Comparison of ENCODE assay signal across 1 cellular context in genomic region chr3:186616299-186616617, GRCh38.
TF ChIP-seq lines count a peak whose summit lies in the region.

No MANE protein-coding gene starts in this region.

TF ChIP-seq in HepG2, 621 proteins besides CTCF, POLR2A, EP300 and RAD21 (continued from another document and continues in another):
- TF ChIP-seq ZNF281 (CRISPR knock-in tag; IDR thresholded peaks at IDR 0.05; ENCODE audit: borderline replicate concordance) (no peak), HCFC1 (IDR thresholded peaks at IDR 0.05; ENCODE audit: low read depth, low read length) (no peak), SPEN (CRISPR knock-in tag; IDR thresholded peaks at IDR 0.05; ENCODE audit: low read depth) (no peak), KLF9 (CRISPR knock-in tag; IDR thresholded peaks at IDR 0.05; ENCODE audit: low read depth) (no peak), FOXJ3 (CRISPR knock-in tag; IDR thresholded peaks at IDR 0.05; ENCODE audit: borderline replicate concordance) (no peak), ZNF275 (CRISPR knock-in tag; IDR thresholded peaks at IDR 0.05; ENCODE audit: borderline replicate concordance) (no peak), ZNF589 (CRISPR knock-in tag; conservative IDR thresholded peaks at IDR 0.05) (no peak), ZFX (CRISPR knock-in tag; IDR thresholded peaks at IDR 0.05; ENCODE audit: low read depth) (0 out of 2 replicates have a peak, but pooled peaks have one; percentile 1), ZFY (CRISPR knock-in tag; IDR thresholded peaks at IDR 0.05) (no peak), MED13 (CRISPR knock-in tag; IDR thresholded peaks at IDR 0.05) (no peak), ZNF816 (CRISPR knock-in tag; IDR thresholded peaks at IDR 0.05; ENCODE audit: borderline replicate concordance) (peak; percentile 58; the same call in 1 of the 2 replicates), SAFB2 (CRISPR knock-in tag; IDR thresholded peaks at IDR 0.05; ENCODE audit: borderline replicate concordance, low read depth) (no peak), XBP1 (CRISPR knock-in tag; IDR thresholded peaks at IDR 0.05) (no peak), PHF21A (CRISPR knock-in tag; IDR thresholded peaks at IDR 0.05) (no peak), ARID2 (CRISPR knock-in tag; IDR thresholded peaks at IDR 0.05; ENCODE audit: borderline replicate concordance) (0 out of 2 replicates have a peak, but pooled peaks have one; percentile 31), ZBTB37 (CRISPR knock-in tag; IDR thresholded peaks at IDR 0.05) (no peak), RXRA (CRISPR knock-in tag; IDR thresholded peaks at IDR 0.05) (no peak), ZBTB43 (CRISPR knock-in tag; conservative IDR thresholded peaks at IDR 0.05) (no peak), POLR2G (IDR thresholded peaks at IDR 0.05; ENCODE audit: low read depth, low read length) (peak; percentile 7; the same call in 1 of the 2 replicates), ZNF556 (CRISPR knock-in tag; IDR thresholded peaks at IDR 0.05; ENCODE audit: borderline replicate concordance) (no peak), ZMYM4 (CRISPR knock-in tag; IDR thresholded peaks at IDR 0.05) (no peak), ZNF143 (CRISPR knock-in tag; IDR thresholded peaks at IDR 0.05) (no peak), ZNF747 (CRISPR knock-in tag; IDR thresholded peaks at IDR 0.05; ENCODE audit: borderline replicate concordance) (no peak), JUNB (CRISPR knock-in tag; IDR thresholded peaks at IDR 0.05; ENCODE audit: borderline replicate concordance) (no peak), NKX3-1 (CRISPR knock-in tag; IDR thresholded peaks at IDR 0.05) (0 out of 2 replicates have a peak, but pooled peaks have one; percentile 4), ZNF12 (CRISPR knock-in tag; IDR thresholded peaks at IDR 0.05) (no peak), ZNF850 (CRISPR knock-in tag; conservative IDR thresholded peaks at IDR 0.05) (no peak), KAT2B (IDR thresholded peaks at IDR 0.05; ENCODE audit: borderline replicate concordance, low read depth, low read length) (no peak), ZNF350 (CRISPR knock-in tag; IDR thresholded peaks at IDR 0.05; ENCODE audit: borderline replicate concordance, low read depth) (no peak), ATF7-NPFF (CRISPR knock-in tag; IDR thresholded peaks at IDR 0.05; ENCODE audit: low read depth) (no peak), CEBPZ (IDR thresholded peaks at IDR 0.05; ENCODE audit: low read length) (no peak), CREM (IDR thresholded peaks at IDR 0.05) (no peak), CREM (CRISPR knock-in tag; IDR thresholded peaks at IDR 0.05) (no peak), ZNF781 (CRISPR knock-in tag; IDR thresholded peaks at IDR 0.05; ENCODE audit: borderline replicate concordance, not compliant biosample characterization) (no peak), ZKSCAN8 (CRISPR knock-in tag; IDR thresholded peaks at IDR 0.05; ENCODE audit: borderline replicate concordance) (no peak), ZMYM3 (CRISPR knock-in tag; IDR thresholded peaks at IDR 0.05) (no peak), ZBTB20 (CRISPR knock-in tag; IDR thresholded peaks at IDR 0.05; ENCODE audit: borderline replicate concordance, low read depth) (no peak), ZNF572 (CRISPR knock-in tag; IDR thresholded peaks at IDR 0.05) (no peak), ARID5B (CRISPR knock-in tag; IDR thresholded peaks at IDR 0.05) (no peak), HNF1B (CRISPR knock-in tag; IDR thresholded peaks at IDR 0.05) (no peak), KLF16 (CRISPR knock-in tag; IDR thresholded peaks at IDR 0.05) (no peak), RARG (CRISPR knock-in tag; IDR thresholded peaks at IDR 0.05; ENCODE audit: low read depth) (no peak; the same call in 1 of the 2 replicates), MAFK (conservative IDR thresholded peaks at IDR 0.05 in 1 of 2, IDR thresholded peaks at IDR 0.05 in 1 of 2; ENCODE audit: low read length in 2 of 2) (no peak), HMGXB4 (CRISPR knock-in tag; IDR thresholded peaks at IDR 0.05; ENCODE audit: borderline replicate concordance in 1 of 2, low read depth in 1 of 2) (no peak), ZNF616 (CRISPR knock-in tag; IDR thresholded peaks at IDR 0.05; ENCODE audit: low read depth) (0 out of 2 replicates have a peak, but pooled peaks have one; percentile 28), ZFAT (CRISPR knock-in tag; conservative IDR thresholded peaks at IDR 0.05) (no peak), IRX3 (CRISPR knock-in tag; IDR thresholded peaks at IDR 0.05; ENCODE audit: borderline replicate concordance, low read depth) (no peak), ZNF44 (CRISPR knock-in tag; IDR thresholded peaks at IDR 0.05) (no peak), ZNF414 (CRISPR knock-in tag; IDR thresholded peaks at IDR 0.05) (no peak), RBM22 (optimal IDR thresholded peaks at IDR 0.05; ENCODE audit: low read length) (peak; percentile 85)
